Comparison of ENCODE assay signal across 8 cellular contexts in genomic region chr20:61597996-61598395, GRCh38.
"Had no signal": no experiment of that assay in that cellular context is flagged by ENCODE, and none has a peak within 500 bp of the region (broad histone marks: within the 10 kb centered on the region; RNA-seq: fewer than 3 reads in every experiment).

No MANE protein-coding gene starts in this region.

- H3K4me1 Mint-ChIP-seq: IgD-negative memory B cell had no signal

- FAIRE-seq: HepG2 had no signal

- ATAC-seq: HCT116, HepG2 had no signal

- H3K4me3 Mint-ChIP-seq: HFFc6, IgD-negative memory B cell had no signal

- H3K27ac ChIP-seq: GM23248, HL-60 had no signal

- H3K27ac Mint-ChIP-seq: HFFc6, IgD-negative memory B cell had no signal

- DNase-seq: GM23248, GOT3, HFFc6 had no signal

- H3K4me3 ChIP-seq: GM23248, HAP-1 had no signal

- H3K9ac ChIP-seq: GM23248 had no signal

- H3K9me3 ChIP-seq: HAP-1 had no signal

- H3K27me3 Mint-ChIP-seq: IgD-negative memory B cell had no signal

- H3K36me3 ChIP-seq: HAP-1 had no signal

- H3K4me1 ChIP-seq: HAP-1 had no signal
